In genomic region chr1:111201275-111202090, GRCh38 we compare ENCODE assay signal across 11 cellular contexts. TPM values are rescaled to one million over a fixed set of nuclear protein-coding genes. Genes with fewer than 3 reads are reported as not detected.
DNase-seq lines count a peak whose midpoint lies in the region; TF ChIP-seq lines count a peak whose summit lies in the region.
"Had no signal": no experiment of that assay in that cellular context is flagged by ENCODE, and none has a peak within 500 bp of the region (broad histone marks: within the 10 kb centered on the region; RNA-seq: fewer than 3 reads in every experiment).

No MANE protein-coding gene starts in this region.

- H4K12ac ChIP-seq in trophoblast cell (ENCODE audit: low read depth, low read length) = no peak overlapping the region

- H3K79me2 ChIP-seq in trophoblast cell (ENCODE audit: control insufficient read depth, insufficient read depth, low read length, poor library complexity) = peaks cover 2% of the 10 kb centered on the region

- H4K8ac ChIP-seq in trophoblast cell (ENCODE audit: low read depth, low read length) = no peak overlapping the region

- no peaks in the 10 kb centered on the region for H3K36me3 ChIP-seq in trophoblast cell (ENCODE audit: control insufficient read depth in 1 of 2, insufficient read depth in 2 of 2, low read length in 2 of 2)
- H3K36me3 ChIP-seq: thoracic aorta had no signal

- H3K27me3 ChIP-seq in trophoblast cell (ENCODE audit: insufficient read depth, low read length) = no peaks in the 10 kb centered on the region

- H3K4me3 ChIP-seq in coronary artery (peak overlapping the region; percentile 18), trophoblast cell (ENCODE audit: low read depth, low read length) (no peak overlapping the region)

- DNase-seq in SIG-M5 treated with dmso at 0.1 percent for 504 hours (lab: John Stamatoyannopoulos, UW; ENCODE audit: unreplicated experiment) (peak; percentile 47), SIG-M5 (lab: John Stamatoyannopoulos, UW) (no peak), NCI-H82 (lab: John Stamatoyannopoulos, UW) (peak; percentile 26), coronary artery (ENCODE audit: low spot score) (no peak), trophoblast cell (peak; percentile 82 to 90), DMS153 (lab: John Stamatoyannopoulos, UW) (no peak), DMS114 treated with DMSO at 0.1 percent for 48 hours (lab: John Stamatoyannopoulos, UW; ENCODE audit: unreplicated experiment) (no peak), NCI-H1436 (lab: John Stamatoyannopoulos, UW) (no peak)
- DNase-seq: hippocampal formation, NCI-H2171 treated with DMSO at 0.1 percent for 48 hours had no signal

- H3K18ac ChIP-seq in trophoblast cell (ENCODE audit: low read length) = peak overlapping the region; percentile 82

- peak overlapping the region; percentile 98 for H2BK120ac ChIP-seq in trophoblast cell (ENCODE audit: insufficient read depth, low read length, poor library complexity)

- no peaks in the 10 kb centered on the region for H3K9me3 ChIP-seq in trophoblast cell (ENCODE audit: insufficient read depth, low read depth, low read length)
- H3K9me3 ChIP-seq: thoracic aorta had no signal

- H4K91ac ChIP-seq in trophoblast cell (ENCODE audit: low read depth, low read length) = peak overlapping the region; percentile 95

- peak overlapping the region; percentile 81 for H2BK5ac ChIP-seq in trophoblast cell (ENCODE audit: low read depth, low read length, poor library complexity)

- H3K14ac ChIP-seq in trophoblast cell (ENCODE audit: low read length) = peak overlapping the region; percentile 62

- peak overlapping the region; percentile 85 for H3K4ac ChIP-seq in trophoblast cell (ENCODE audit: low read depth, low read length)

- peak overlapping the region; percentile 64 for H2AK5ac ChIP-seq in trophoblast cell (ENCODE audit: low read length)

- H3K27ac ChIP-seq in coronary artery (peak overlapping the region in 1 of 2 donors; percentile 75), trophoblast cell (ENCODE audit: low read depth, low read length) (peak overlapping the region; percentile 67)

- no peak for TF ChIP-seq CTCF in coronary artery (IDR thresholded peaks at IDR 0.05)

- H2BK12ac ChIP-seq in trophoblast cell (ENCODE audit: low read length) = peak overlapping the region; percentile 83

- no CpG with 5 or more reads among the region's 5 CpGs for WGBS in trophoblast cell (ENCODE audit: extremely low coverage, insufficient coverage, insufficient read length)

- H3K4me1 ChIP-seq in trophoblast cell (ENCODE audit: control insufficient read depth in 1 of 2, insufficient read depth in 2 of 2, low read length in 2 of 2) = peaks cover 19 to 30% of the 10 kb centered on the region in 2 experiments

- H3K23ac ChIP-seq in trophoblast cell (ENCODE audit: low read length) = no peak overlapping the region

- H2AFZ ChIP-seq in trophoblast cell (ENCODE audit: insufficient read depth, low read length, poor library complexity) = no peak overlapping the region

- H3K4me2 ChIP-seq in trophoblast cell (ENCODE audit: low read length) = no peak overlapping the region

- H3K79me1 ChIP-seq in trophoblast cell (ENCODE audit: low read length) = peaks cover 42% of the 10 kb centered on the region

- no peak overlapping the region for H3K9ac ChIP-seq in trophoblast cell (ENCODE audit: low read length)

RNA-seq across cellular contexts. Expression of gene DENND2D, which starts 1.0 kb away (rescaled TPM):
- polyA plus RNA-seq in trophoblast cell (2013) = 4.9 and 5.1 TPM in 2 replicates

RNA-seq across cellular contexts. Expression of gene CHI3L2, which starts 26.0 kb away (rescaled TPM):
- polyA plus RNA-seq in trophoblast cell (2013) = 1.3 and 1.8 TPM in 2 replicates

Comparison
In these comparisons a context has a peak if more than half of its experiments do, and no peak if none do; other contexts are left out.
1. DNase-seq: peak in SIG-M5 treated with dmso at 0.1 percent for 504 hours (single experiment), NCI-H82 (single experiment) and trophoblast cell (2 of 2); none in SIG-M5 (single experiment), coronary artery (single experiment), DMS153 (single experiment), DMS114 treated with DMSO at 0.1 percent for 48 hours (single experiment) and NCI-H1436 (single experiment).